ENCODE assay signal across 27 cellular contexts in genomic region chr1:45658171-45658570, GRCh38. TPM values are rescaled to one million over a fixed set of nuclear protein-coding genes. Genes with fewer than 3 reads are reported as not detected.
DNase-seq lines count a peak whose midpoint lies in the region; ATAC-seq and TF ChIP-seq lines count a peak whose summit lies in the region.
"Had no signal": no experiment of that assay in that cellular context is flagged by ENCODE, and none has a peak within 500 bp of the region (broad histone marks: within the 10 kb centered on the region; RNA-seq: fewer than 3 reads in every experiment).

No MANE protein-coding gene starts in this region.

- TF ChIP-seq CTCF in hepatocyte (IDR thresholded peaks at IDR 0.05; ENCODE audit: poor library complexity) (no peak), mucosa of descending colon (IDR thresholded peaks at IDR 0.05) (no peak), adrenal gland (IDR thresholded peaks at IDR 0.05) (no peak)

- H3K9me3 ChIP-seq in hepatocyte (ENCODE audit: low read depth) (no peaks in the 10 kb centered on the region), mucosa of descending colon (no peaks in the 10 kb centered on the region), adrenal gland (replicated peaks in 1 of 3) (no peaks in the 10 kb centered on the region)
- H3K9me3 ChIP-seq: BE2C, Peyer's patch had no signal

- peaks cover 92% of the 10 kb centered on the region for H3K79me2 ChIP-seq in hepatocyte

- H3K9me3 Mint-ChIP-seq in activated T-cell treated with anti-CD3 and anti-CD28 coated beads, Interleukin-2, amount 50 U/mL, for 24 hours: no peaks in the 10 kb centered on the region
- H3K9me3 Mint-ChIP-seq: CD14-positive monocyte, IgD-negative memory B cell had no signal

- no peaks in the 10 kb centered on the region for H3K27me3 ChIP-seq in hepatocyte
- H3K27me3 ChIP-seq in adrenal gland: no peaks in the 10 kb centered on the region
- H3K27me3 ChIP-seq: BE2C, Peyer's patch had no signal

- 64% methylated on average over 2 of the region's 2 CpGs for WGBS in hepatocyte (ENCODE audit: low lambda C conversion rate, missing lambda C conversion rate)
- WGBS in adrenal gland, 4 donors: 79 to 86% (median 84%) methylated on average over 2 of the region's 2 CpGs

- peak overlapping the region; percentile 51 for H3K27ac Mint-ChIP-seq in activated T-cell treated with anti-CD3 and anti-CD28 coated beads, Interleukin-2, amount 50 U/mL, for 24 hours

- H3K4me2 ChIP-seq in hepatocyte: peak overlapping the region; percentile 4
- H3K4me2 ChIP-seq: KMS-11 had no signal

- H2AFZ ChIP-seq in hepatocyte: no peak overlapping the region

- H3K27me3 Mint-ChIP-seq in activated T-cell treated with anti-CD3 and anti-CD28 coated beads, Interleukin-2, amount 50 U/mL, for 24 hours: no peaks in the 10 kb centered on the region
- H3K27me3 Mint-ChIP-seq: IgD-negative memory B cell had no signal

- ATAC-seq in mucosa of descending colon (peak; percentile 86), sciatic nerve (no peak), GM21360 (IDR thresholded peaks at IDR 0.05; ENCODE audit: unreplicated experiment) (no peak)
- ATAC-seq: HCT116 had no signal

- H3K4me3 Mint-ChIP-seq in activated T-cell treated with anti-CD3 and anti-CD28 coated beads, Interleukin-2, amount 50 U/mL, for 24 hours: no peak overlapping the region
- H3K4me3 Mint-ChIP-seq: CD14-positive monocyte, IgD-negative memory B cell had no signal

- no peaks in the 10 kb centered on the region for H3K9me2 ChIP-seq in hepatocyte (replicated peaks; ENCODE audit: insufficient read depth)

- peaks cover 35% of the 10 kb centered on the region for H4K20me1 ChIP-seq in hepatocyte (ENCODE audit: insufficient read depth, poor library complexity, severe bottlenecking)

- peaks cover 32% of the 10 kb centered on the region for H3K4me1 Mint-ChIP-seq in activated T-cell treated with anti-CD3 and anti-CD28 coated beads, Interleukin-2, amount 50 U/mL, for 24 hours (ENCODE audit: low read depth)
- H3K4me1 Mint-ChIP-seq: CD14-positive monocyte had no signal

- TF ChIP-seq POLR2A in adrenal gland (IDR thresholded peaks at IDR 0.05): no peak

- H3K4me1 ChIP-seq in hepatocyte (ENCODE audit: insufficient read depth) (peaks cover 6% of the 10 kb centered on the region), mucosa of descending colon (ENCODE audit: low read depth) (peaks cover 15% of the 10 kb centered on the region), adrenal gland (replicated peaks in 1 of 2) (peaks cover 3 to 13% of the 10 kb centered on the region in 2 donors)
- H3K4me1 ChIP-seq: BE2C had no signal

- H3K27ac ChIP-seq in hepatocyte (peak overlapping the region; percentile 14), adrenal gland (no peak overlapping the region)
- H3K27ac ChIP-seq: KMS-11 had no signal

- intact Hi-C loops in mucosa of descending colon (cut with DNase I, micrococcal nuclease) (no loop called here), sciatic nerve (cut with DNase I) (no loop called here), adrenal gland (cut with DNase I) (no loop called here)

- H3K4me3 ChIP-seq in hepatocyte (no peak overlapping the region), mucosa of descending colon (no peak overlapping the region), adrenal gland (no peak overlapping the region)
- H3K4me3 ChIP-seq: Peyer's patch had no signal

- DNase-seq in activated T-cell treated with anti-CD3 and anti-CD28 coated beads, Interleukin-2, amount 50 U/mL, for 24 hours: no peak
- DNase-seq in activated T-cell treated with anti-CD3 and anti-CD28 coated beads, Interleukin-2, amount 50 U/mL, for 1 hour: no peak
- DNase-seq in HuH-7 (ENCODE audit: low spot score) (peak; percentile 68), hepatocyte (ENCODE audit: low spot score) (peak; percentile 5), mucosa of descending colon (no peak), sciatic nerve (ENCODE audit: low spot score) (no peak), adrenal gland (no peak)
- DNase-seq: 8988T, ACHN, BE2C, Calu3, DMS79 treated with DMSO at 0.1 percent for 48 hours, GF-D8, NCI-H1048, NCI-H1417, NCI-H1694, NCI-H2029 treated with DMSO at 0.1 percent for 48 hours, NCI-H2227 treated with DMSO at 0.1 percent for 48 hours, NCI-H526 treated with DMSO at 0.1 percent for 48 hours, OCI-M1, Peyer's patch, SHP77 treated with DMSO at 0.1 percent for 48 hours had no signal

- H3K36me3 ChIP-seq in hepatocyte (replicated peaks; ENCODE audit: insufficient read depth, low read depth) (no peaks in the 10 kb centered on the region), mucosa of descending colon (ENCODE audit: low read depth) (peaks cover 14% of the 10 kb centered on the region), adrenal gland (replicated peaks in 1 of 2) (peaks cover 0 to 70% of the 10 kb centered on the region in 2 donors)

- H3K36me3 Mint-ChIP-seq in activated T-cell treated with anti-CD3 and anti-CD28 coated beads, Interleukin-2, amount 50 U/mL, for 24 hours (ENCODE audit: low read depth): peaks cover 79% of the 10 kb centered on the region

RNA-seq across cellular contexts. Expression of gene GPBP1L1, which starts 28.2 kb away (rescaled TPM):
- total RNA-seq in hepatocyte (95.8 and 115 TPM in 2 replicates), mucosa of descending colon (100 to 1,000 TPM; 167 to 246 (median 179) TPM), sciatic nerve (102 TPM), adrenal gland (100 to 1,000 TPM in 3 of 8 donors, 10 to 100 TPM in 5; 57.9 to 122 (median 91.1) TPM)
- polyA plus RNA-seq in hepatocyte (56.9 and 67.9 TPM in 2 replicates), adrenal gland (10 to 100 TPM; 34.5 to 75.8 (median 40.1) TPM)

RNA-seq across cellular contexts. Expression of gene TMEM69, which starts 29.8 kb away (rescaled TPM):
- total RNA-seq in hepatocyte: 30.1 and 33.5 TPM in 2 replicates
- polyA plus RNA-seq in hepatocyte: 30.6 and 36.5 TPM in 2 replicates
- total RNA-seq in mucosa of descending colon: 10 to 100 TPM; 17.2 to 25.5 (median 21.4) TPM
- total RNA-seq in sciatic nerve: 14.0 TPM
- total RNA-seq in adrenal gland: 10 to 100 TPM; 16.8 to 37.2 (median 26.3) TPM
- 10 to 100 TPM in 2 of 3 donors, 1 to 10 TPM in 1; 9.3 to 53.1 (median 16.8) TPM for polyA plus RNA-seq in adrenal gland

RNA-seq across cellular contexts. Expression of gene CCDC17, which starts 34.3 kb away (rescaled TPM):
- total RNA-seq in hepatocyte (1.3 and 1.4 TPM in 2 replicates), mucosa of descending colon (1 to 10 TPM; 4.1 to 6.8 (median 6.0) TPM), sciatic nerve (5.2 TPM), adrenal gland (1 to 10 TPM in 4 of 8 donors, under 1 TPM in 3, not detected in 1; 0.35 to 2.5 (median 1.5) TPM)
- polyA plus RNA-seq in hepatocyte (0.73 and 1.4 TPM in 2 replicates), adrenal gland (1 to 10 TPM in 2 of 3 donors, under 1 TPM in 1; 0.24 to 4.2 (median 2.2) TPM)
- polyA plus RNA-seq: CD14-positive monocyte had no signal

Comparison
In these comparisons a context has a peak if more than half of its experiments do, and no peak if none do; other contexts are left out.
1. DNase-seq: peak in HuH-7 (single experiment) and hepatocyte (single experiment); none in activated T-cell treated with anti-CD3 and anti-CD28 coated beads, Interleukin-2, amount 50 U/mL, for 24 hours (single experiment), activated T-cell treated with anti-CD3 and anti-CD28 coated beads, Interleukin-2, amount 50 U/mL, for 1 hour (single experiment), mucosa of descending colon (0 of 3), sciatic nerve (single experiment) and adrenal gland (0 of 7).